In genomic region chr10:70379581-70380176, GRCh38 we compare ENCODE assay signal across 11 cellular contexts. TPM values are rescaled to one million over a fixed set of nuclear protein-coding genes. Genes with fewer than 3 reads are reported as not detected.
DNase-seq lines count a peak whose midpoint lies in the region; ATAC-seq and TF ChIP-seq lines count a peak whose summit lies in the region.
"Had no signal": no experiment of that assay in that cellular context is flagged by ENCODE, and none has a peak within 500 bp of the region (broad histone marks: within the 10 kb centered on the region; RNA-seq: fewer than 3 reads in every experiment).

No MANE protein-coding gene starts in this region.

- peaks cover 8% of the 10 kb centered on the region; the same call in 1 of the 2 replicates for H3K79me2 ChIP-seq in Loucy (ENCODE audit: insufficient read depth, low read length)

- no peaks in the 10 kb centered on the region for H3K36me3 Mint-ChIP-seq in activated T-cell treated with anti-CD3 and anti-CD28 coated beads, Interleukin-2, amount 50 U/mL, for 4 hours (ENCODE audit: insufficient read depth)
- H3K36me3 Mint-ChIP-seq: CD4-positive, CD25-positive, alpha-beta regulatory T cell had no signal

- no peak for ATAC-seq in HG02610 (IDR thresholded peaks at IDR 0.05; ENCODE audit: unreplicated experiment)
- no peak for ATAC-seq in GM18868 (IDR thresholded peaks at IDR 0.05; ENCODE audit: unreplicated experiment)
- ATAC-seq in activated T-cell treated with anti-CD3 and anti-CD28 coated beads, Interleukin-2, amount 50 U/mL, for 4 hours: no peak

- intact Hi-C loops in dorsolateral prefrontal cortex (cut with DNase I): loop anchor here (5.0 kb wide), 2 partner anchors 147 to 207 kb away; partner anchors contain the start of genes PPA1 (in 1 of the 2) and SAR1A (in 1 of the 2)

- H3K4me3 Mint-ChIP-seq in activated T-cell treated with anti-CD3 and anti-CD28 coated beads, Interleukin-2, amount 50 U/mL, for 4 hours: no peak overlapping the region

- H3K4me2 ChIP-seq in Loucy (ENCODE audit: low read depth, low read length, poor library complexity, severe bottlenecking): no peak overlapping the region

- H3K36me3 ChIP-seq in Loucy (ENCODE audit: insufficient read depth, low read length): no peaks in the 10 kb centered on the region

- peaks cover 4% of the 10 kb centered on the region for H3K9me3 Mint-ChIP-seq in activated T-cell treated with anti-CD3 and anti-CD28 coated beads, Interleukin-2, amount 50 U/mL, for 4 hours

- H4K20me1 ChIP-seq in Loucy (ENCODE audit: insufficient read depth, low read length, poor library complexity, severe bottlenecking): no peaks in the 10 kb centered on the region

- peak; percentile 20 to 58 for DNase-seq in NCI-H526 (lab: John Stamatoyannopoulos, UW)
- no peak for DNase-seq in NCI-H526 treated with DMSO at 0.1 percent for 48 hours (lab: John Stamatoyannopoulos, UW)
- no peak for DNase-seq in dorsolateral prefrontal cortex
- DNase-seq in retinal pigment epithelial cell (ENCODE audit: low read depth): no peak
- DNase-seq in activated T-cell treated with anti-CD3 and anti-CD28 coated beads, Interleukin-2, amount 50 U/mL, for 4 hours: no peak
- DNase-seq: SW 1271 had no signal

- peaks cover 4% of the 10 kb centered on the region for H3K4me1 Mint-ChIP-seq in activated T-cell treated with anti-CD3 and anti-CD28 coated beads, Interleukin-2, amount 50 U/mL, for 4 hours (ENCODE audit: low read depth)

- no peak overlapping the region for H3K4me3 ChIP-seq in Loucy (ENCODE audit: low read length, poor library complexity, severe bottlenecking)
- H3K4me3 ChIP-seq in dorsolateral prefrontal cortex: no peak overlapping the region
- no peak overlapping the region for H3K4me3 ChIP-seq in retinal pigment epithelial cell (ENCODE audit: low read length)
- H3K4me3 ChIP-seq: tibial nerve had no signal

- no peak overlapping the region for H3K9ac ChIP-seq in Loucy (ENCODE audit: low read depth, low read length, poor library complexity, severe bottlenecking)

- H3K9me2 ChIP-seq in Loucy (replicated peaks; ENCODE audit: low read depth, low read length): no peaks in the 10 kb centered on the region

- no peaks in the 10 kb centered on the region for H3K27me3 ChIP-seq in Loucy (ENCODE audit: insufficient read depth, low read length, poor library complexity, severe bottlenecking)
- H3K27me3 ChIP-seq in dorsolateral prefrontal cortex: no peaks in the 10 kb centered on the region
- H3K27me3 ChIP-seq: tibial nerve had no signal

- TF ChIP-seq CTCF in Loucy (conservative IDR thresholded peaks at IDR 0.05; ENCODE audit: low read length): peak; percentile 75
- TF ChIP-seq CTCF in dorsolateral prefrontal cortex (IDR thresholded peaks at IDR 0.05 in 54 of 56, conservative IDR thresholded peaks at IDR 0.05 in 2 of 56; ENCODE audit: low read depth in 1 of 56, partially characterized antibody in 56 of 56): peak in 38 of 56 donors; percentile 8 to 50 (median 28)
- TF ChIP-seq CTCF in retinal pigment epithelial cell (conservative IDR thresholded peaks at IDR 0.05; ENCODE audit: low read depth, low read length): peak; percentile 73

- no peak overlapping the region for H2AFZ ChIP-seq in Loucy (ENCODE audit: low read length)

- peak overlapping the region in 1 of 59 donors; percentile 85 for H3K27ac ChIP-seq in dorsolateral prefrontal cortex
- H3K27ac ChIP-seq: tibial nerve had no signal

- peaks cover 3% of the 10 kb centered on the region for H3K27me3 Mint-ChIP-seq in activated T-cell treated with anti-CD3 and anti-CD28 coated beads, Interleukin-2, amount 50 U/mL, for 4 hours (ENCODE audit: low read depth)
- H3K27me3 Mint-ChIP-seq: CD4-positive, CD25-positive, alpha-beta regulatory T cell had no signal

- no peaks in the 10 kb centered on the region for H3F3A ChIP-seq in Loucy (ENCODE audit: low read depth)

- H3K9me3 ChIP-seq in Loucy (ENCODE audit: insufficient read depth, low read depth, low read length): no peaks in the 10 kb centered on the region

- peaks cover 9% of the 10 kb centered on the region for H3K4me1 ChIP-seq in Loucy (ENCODE audit: insufficient read depth, low read length, poor library complexity, severe bottlenecking)

RNA-seq across cellular contexts. Expression of gene LRRC20, which starts 2.7 kb away (rescaled TPM):
- 10 to 100 TPM; 17.5 to 59.6 (median 37.2) TPM for total RNA-seq in dorsolateral prefrontal cortex
- total RNA-seq in activated T-cell treated with anti-CD3 and anti-CD28 coated beads, Interleukin-2, amount 50 U/mL, for 4 hours: 10 to 100 TPM in 1 of 3 donors, 1 to 10 TPM in 2; 5.3 to 11.3 (median 7.6) TPM

RNA-seq across cellular contexts. Expression of gene EIF4EBP2, which starts 24.3 kb away (rescaled TPM):
- total RNA-seq in dorsolateral prefrontal cortex: 10 to 100 TPM; 28.6 to 91.0 (median 50.9) TPM
- 10 to 100 TPM; 28.0 to 29.4 (median 28.3) TPM for total RNA-seq in activated T-cell treated with anti-CD3 and anti-CD28 coated beads, Interleukin-2, amount 50 U/mL, for 4 hours

Comparison
In these comparisons a context has a peak if more than half of its experiments do, and no peak if none do; other contexts are left out.
1. DNase-seq: peak in NCI-H526 (2 of 2); none in NCI-H526 treated with DMSO at 0.1 percent for 48 hours (single experiment), dorsolateral prefrontal cortex (0 of 10), retinal pigment epithelial cell (single experiment) and activated T-cell treated with anti-CD3 and anti-CD28 coated beads, Interleukin-2, amount 50 U/mL, for 4 hours (single experiment).
2. Peak in every context shown above with its lines, with median percentiles within 50 percentile points of each other: CTCF ChIP-seq.